Comparison of ENCODE assay signal across 1 cellular context in the genomic region with DNA sequence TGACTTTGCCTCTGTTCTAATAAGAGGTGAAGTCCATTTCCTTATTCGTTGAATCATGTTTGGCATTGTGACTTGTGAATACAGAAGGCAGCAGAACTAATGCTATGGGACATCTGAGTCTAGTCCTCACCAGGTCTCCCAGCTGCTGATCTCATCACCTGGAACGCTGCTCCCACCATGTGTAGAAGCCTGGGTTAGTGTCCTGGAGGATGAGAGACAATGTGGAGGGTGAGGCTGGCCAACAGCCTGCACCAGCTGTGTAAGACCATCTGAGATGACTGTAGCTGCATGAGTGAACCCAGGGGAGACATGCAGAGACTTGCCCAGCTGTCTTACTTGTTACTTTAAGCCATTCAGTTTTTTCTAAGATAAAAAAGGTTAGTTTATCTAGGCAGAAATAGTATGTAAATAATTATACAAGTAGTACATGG.
TF ChIP-seq lines count a peak whose summit lies in the region.

No MANE protein-coding gene starts in this region.

TF ChIP-seq in H1, 55 proteins besides CTCF, POLR2A, EP300 and RAD21:
- no peak for TF ChIP-seq SP1 (IDR thresholded peaks at IDR 0.05; ENCODE audit: low read depth, low read length)
- TF ChIP-seq NRF1 (IDR thresholded peaks at IDR 0.05; ENCODE audit: low read depth, low read length): no peak
- TF ChIP-seq TAF7 (optimal IDR thresholded peaks at IDR 0.05; ENCODE audit: borderline replicate concordance, low read depth, low read length): no peak
- TF ChIP-seq RBBP5 (IDR thresholded peaks at IDR 0.05; ENCODE audit: borderline replicate concordance, low read depth, low read length): no peak
- TF ChIP-seq SIX5 (IDR thresholded peaks at IDR 0.05; ENCODE audit: low read depth, low read length): no peak
- TF ChIP-seq KDM5A (IDR thresholded peaks at IDR 0.05; ENCODE audit: low read length): no peak
- no peak for TF ChIP-seq ZNF274 (IDR thresholded peaks at IDR 0.05; ENCODE audit: borderline replicate concordance, extremely low read depth, low read length)
- no peak for TF ChIP-seq RFX5 (IDR thresholded peaks at IDR 0.05; ENCODE audit: borderline replicate concordance, low read depth, low read length)
- no peak for TF ChIP-seq HDAC2 (IDR thresholded peaks at IDR 0.05; ENCODE audit: borderline replicate concordance in 1 of 2, low read depth in 2 of 2, low read length in 2 of 2)
- TF ChIP-seq KDM4A (IDR thresholded peaks at IDR 0.05; ENCODE audit: low read depth, low read length, severe bottlenecking): no peak
- no peak for TF ChIP-seq JUN (IDR thresholded peaks at IDR 0.05; ENCODE audit: low read depth, low read length)
- TF ChIP-seq EGR1 (IDR thresholded peaks at IDR 0.05; ENCODE audit: borderline replicate concordance, low read depth, low read length): no peak
- TF ChIP-seq, protein P1, sequence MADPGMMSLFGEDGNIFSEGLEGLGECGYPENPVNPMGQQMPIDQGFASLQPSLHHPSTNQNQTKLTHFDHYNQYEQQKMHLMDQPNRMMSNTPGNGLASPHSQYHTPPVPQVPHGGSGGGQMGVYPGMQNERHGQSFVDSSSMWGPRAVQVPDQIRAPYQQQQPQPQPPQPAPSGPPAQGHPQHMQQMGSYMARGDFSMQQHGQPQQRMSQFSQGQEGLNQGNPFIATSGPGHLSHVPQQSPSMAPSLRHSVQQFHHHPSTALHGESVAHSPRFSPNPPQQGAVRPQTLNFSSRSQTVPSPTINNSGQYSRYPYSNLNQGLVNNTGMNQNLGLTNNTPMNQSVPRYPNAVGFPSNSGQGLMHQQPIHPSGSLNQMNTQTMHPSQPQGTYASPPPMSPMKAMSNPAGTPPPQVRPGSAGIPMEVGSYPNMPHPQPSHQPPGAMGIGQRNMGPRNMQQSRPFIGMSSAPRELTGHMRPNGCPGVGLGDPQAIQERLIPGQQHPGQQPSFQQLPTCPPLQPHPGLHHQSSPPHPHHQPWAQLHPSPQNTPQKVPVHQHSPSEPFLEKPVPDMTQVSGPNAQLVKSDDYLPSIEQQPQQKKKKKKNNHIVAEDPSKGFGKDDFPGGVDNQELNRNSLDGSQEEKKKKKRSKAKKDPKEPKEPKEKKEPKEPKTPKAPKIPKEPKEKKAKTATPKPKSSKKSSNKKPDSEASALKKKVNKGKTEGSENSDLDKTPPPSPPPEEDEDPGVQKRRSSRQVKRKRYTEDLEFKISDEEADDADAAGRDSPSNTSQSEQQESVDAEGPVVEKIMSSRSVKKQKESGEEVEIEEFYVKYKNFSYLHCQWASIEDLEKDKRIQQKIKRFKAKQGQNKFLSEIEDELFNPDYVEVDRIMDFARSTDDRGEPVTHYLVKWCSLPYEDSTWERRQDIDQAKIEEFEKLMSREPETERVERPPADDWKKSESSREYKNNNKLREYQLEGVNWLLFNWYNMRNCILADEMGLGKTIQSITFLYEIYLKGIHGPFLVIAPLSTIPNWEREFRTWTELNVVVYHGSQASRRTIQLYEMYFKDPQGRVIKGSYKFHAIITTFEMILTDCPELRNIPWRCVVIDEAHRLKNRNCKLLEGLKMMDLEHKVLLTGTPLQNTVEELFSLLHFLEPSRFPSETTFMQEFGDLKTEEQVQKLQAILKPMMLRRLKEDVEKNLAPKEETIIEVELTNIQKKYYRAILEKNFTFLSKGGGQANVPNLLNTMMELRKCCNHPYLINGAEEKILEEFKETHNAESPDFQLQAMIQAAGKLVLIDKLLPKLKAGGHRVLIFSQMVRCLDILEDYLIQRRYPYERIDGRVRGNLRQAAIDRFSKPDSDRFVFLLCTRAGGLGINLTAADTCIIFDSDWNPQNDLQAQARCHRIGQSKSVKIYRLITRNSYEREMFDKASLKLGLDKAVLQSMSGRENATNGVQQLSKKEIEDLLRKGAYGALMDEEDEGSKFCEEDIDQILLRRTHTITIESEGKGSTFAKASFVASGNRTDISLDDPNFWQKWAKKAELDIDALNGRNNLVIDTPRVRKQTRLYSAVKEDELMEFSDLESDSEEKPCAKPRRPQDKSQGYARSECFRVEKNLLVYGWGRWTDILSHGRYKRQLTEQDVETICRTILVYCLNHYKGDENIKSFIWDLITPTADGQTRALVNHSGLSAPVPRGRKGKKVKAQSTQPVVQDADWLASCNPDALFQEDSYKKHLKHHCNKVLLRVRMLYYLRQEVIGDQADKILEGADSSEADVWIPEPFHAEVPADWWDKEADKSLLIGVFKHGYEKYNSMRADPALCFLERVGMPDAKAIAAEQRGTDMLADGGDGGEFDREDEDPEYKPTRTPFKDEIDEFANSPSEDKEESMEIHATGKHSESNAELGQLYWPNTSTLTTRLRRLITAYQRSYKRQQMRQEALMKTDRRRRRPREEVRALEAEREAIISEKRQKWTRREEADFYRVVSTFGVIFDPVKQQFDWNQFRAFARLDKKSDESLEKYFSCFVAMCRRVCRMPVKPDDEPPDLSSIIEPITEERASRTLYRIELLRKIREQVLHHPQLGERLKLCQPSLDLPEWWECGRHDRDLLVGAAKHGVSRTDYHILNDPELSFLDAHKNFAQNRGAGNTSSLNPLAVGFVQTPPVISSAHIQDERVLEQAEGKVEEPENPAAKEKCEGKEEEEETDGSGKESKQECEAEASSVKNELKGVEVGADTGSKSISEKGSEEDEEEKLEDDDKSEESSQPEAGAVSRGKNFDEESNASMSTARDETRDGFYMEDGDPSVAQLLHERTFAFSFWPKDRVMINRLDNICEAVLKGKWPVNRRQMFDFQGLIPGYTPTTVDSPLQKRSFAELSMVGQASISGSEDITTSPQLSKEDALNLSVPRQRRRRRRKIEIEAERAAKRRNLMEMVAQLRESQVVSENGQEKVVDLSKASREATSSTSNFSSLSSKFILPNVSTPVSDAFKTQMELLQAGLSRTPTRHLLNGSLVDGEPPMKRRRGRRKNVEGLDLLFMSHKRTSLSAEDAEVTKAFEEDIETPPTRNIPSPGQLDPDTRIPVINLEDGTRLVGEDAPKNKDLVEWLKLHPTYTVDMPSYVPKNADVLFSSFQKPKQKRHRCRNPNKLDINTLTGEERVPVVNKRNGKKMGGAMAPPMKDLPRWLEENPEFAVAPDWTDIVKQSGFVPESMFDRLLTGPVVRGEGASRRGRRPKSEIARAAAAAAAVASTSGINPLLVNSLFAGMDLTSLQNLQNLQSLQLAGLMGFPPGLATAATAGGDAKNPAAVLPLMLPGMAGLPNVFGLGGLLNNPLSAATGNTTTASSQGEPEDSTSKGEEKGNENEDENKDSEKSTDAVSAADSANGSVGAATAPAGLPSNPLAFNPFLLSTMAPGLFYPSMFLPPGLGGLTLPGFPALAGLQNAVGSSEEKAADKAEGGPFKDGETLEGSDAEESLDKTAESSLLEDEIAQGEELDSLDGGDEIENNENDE (IDR thresholded peaks at IDR 0.05; ENCODE audit: insufficient replicate concordance, low read length): no peak
